Comparison of ENCODE assay signal across 12 cellular contexts in the genomic region with DNA sequence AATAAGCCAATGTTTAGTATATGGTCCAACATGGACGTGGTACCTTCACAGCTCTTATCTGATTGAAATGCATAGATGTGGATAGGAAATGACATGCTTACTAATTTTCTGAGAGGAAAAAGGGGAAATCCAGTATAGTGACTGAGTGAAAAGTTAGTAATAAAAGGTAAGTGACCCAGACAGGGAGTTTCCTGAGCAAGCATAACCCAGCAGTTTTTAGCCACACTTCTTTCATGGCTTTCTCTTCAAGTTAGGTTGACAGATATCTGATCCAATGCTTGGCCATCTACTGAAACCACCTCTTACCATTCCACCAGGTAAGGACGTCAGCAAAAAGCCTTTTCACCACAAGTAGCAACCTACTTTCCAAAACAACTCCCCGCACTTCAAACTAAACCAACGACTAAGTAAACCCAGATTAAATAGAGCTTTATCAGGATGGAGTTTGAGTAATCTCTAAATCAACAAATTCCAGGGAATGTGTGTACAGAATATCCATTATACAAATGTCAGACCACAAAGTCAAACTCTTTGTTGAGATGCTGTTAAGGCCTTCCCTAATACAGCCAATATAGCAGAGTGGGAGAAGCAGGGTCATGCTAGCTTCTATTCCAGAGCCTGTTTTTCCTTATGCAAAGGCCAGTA.
A peak's percentile ranks its signal among the peaks of the same experiment; 100 is the strongest.
DNase-seq lines count a peak whose midpoint lies in the region; ATAC-seq and TF ChIP-seq lines count a peak whose summit lies in the region.
"Had no signal": no experiment of that assay in that cellular context is flagged by ENCODE, and none has a peak within 500 bp of the region (broad histone marks: within the 10 kb centered on the region; RNA-seq: fewer than 3 reads in every experiment).

No MANE protein-coding gene starts in this region.

- ATAC-seq in GM21825 (IDR thresholded peaks at IDR 0.05; ENCODE audit: unreplicated experiment): peak; percentile 50
- peak; percentile 60 to 83 for ATAC-seq in stimulated activated naive B cell treated with anti-CD40 and anti-IgM and Interleukin-4, amounts not matched to agents 10 μg/mL and 1 μg/mL and 100 μg/mL, for 72 hours (replicated peaks)

- H3K9me3 Mint-ChIP-seq in stimulated activated naive B cell treated with anti-CD40 and anti-IgM and Interleukin-4, amounts not matched to agents 10 μg/mL and 1 μg/mL and 100 μg/mL, for 72 hours: no peaks in the 10 kb centered on the region
- H3K9me3 Mint-ChIP-seq: neural crest cell had no signal

- peaks cover 9 to 11% of the 10 kb centered on the region in 2 donors for H3K4me1 Mint-ChIP-seq in stimulated activated naive B cell treated with anti-CD40 and anti-IgM and Interleukin-4, amounts not matched to agents 10 μg/mL and 1 μg/mL and 100 μg/mL, for 72 hours
- H3K4me1 Mint-ChIP-seq: neural crest cell had no signal

- no peak overlapping the region for H3K4me3 Mint-ChIP-seq in stimulated activated naive B cell treated with anti-CD40 and anti-IgM and Interleukin-4, amounts not matched to agents 10 μg/mL and 1 μg/mL and 100 μg/mL, for 72 hours
- H3K4me3 Mint-ChIP-seq: neural crest cell had no signal

- no peak overlapping the region for H3K27ac Mint-ChIP-seq in stimulated activated naive B cell treated with anti-CD40 and anti-IgM and Interleukin-4, amounts not matched to agents 10 μg/mL and 1 μg/mL and 100 μg/mL, for 72 hours

- peak; percentile 34 for DNase-seq in stimulated activated CD4-positive, alpha-beta T cell treated with anti-CD3 and anti-CD28 coated beads, Interleukin-15, amount 100 ng/mL, for 24 hours
- no peak for DNase-seq in stimulated activated CD4-positive, alpha-beta T cell treated with anti-CD3 and anti-CD28 coated beads, Interleukin-4, amount 100 ng/mL, for 4 hours
- peak; percentile 38 to 43 for DNase-seq in NCI-H526 (lab: John Stamatoyannopoulos, UW)
- DNase-seq in stimulated activated naive B cell treated with anti-CD40 and anti-IgM and Interleukin-4, amounts not matched to agents 10 μg/mL and 1 μg/mL and 100 μg/mL, for 72 hours: no peak
- no peak for DNase-seq in WERI-Rb-1
- no peak for DNase-seq in 8988T
- no peak for DNase-seq in tibial artery
- DNase-seq: hippocampal formation, IMR-90 had no signal

- intact Hi-C loops in tibial artery (cut with DNase I; ENCODE audit: low total_unique reads): no loop called here

- H3K27ac ChIP-seq in WERI-Rb-1 (no peak overlapping the region), tibial artery (no peak overlapping the region)
- H3K27ac ChIP-seq: BLaER1 had no signal

- H3K27me3 Mint-ChIP-seq in stimulated activated naive B cell treated with anti-CD40 and anti-IgM and Interleukin-4, amounts not matched to agents 10 μg/mL and 1 μg/mL and 100 μg/mL, for 72 hours: peaks cover 0 to 5% of the 10 kb centered on the region in 2 donors

- H3K9me3 ChIP-seq in WERI-Rb-1 (ENCODE audit: severe bottlenecking): no peaks in the 10 kb centered on the region
- H3K9me3 ChIP-seq in tibial artery: no peaks in the 10 kb centered on the region
- H3K9me3 ChIP-seq: BLaER1 had no signal

- no peaks in the 10 kb centered on the region for H3K27me3 ChIP-seq in WERI-Rb-1 (ENCODE audit: insufficient read depth, low read depth, severe bottlenecking)
- no peaks in the 10 kb centered on the region for H3K27me3 ChIP-seq in tibial artery
- H3K27me3 ChIP-seq: BLaER1 had no signal

- H3K36me3 Mint-ChIP-seq in stimulated activated naive B cell treated with anti-CD40 and anti-IgM and Interleukin-4, amounts not matched to agents 10 μg/mL and 1 μg/mL and 100 μg/mL, for 72 hours: no peaks in the 10 kb centered on the region

- TF ChIP-seq CTCF in WERI-Rb-1 (IDR thresholded peaks at IDR 0.05; ENCODE audit: low read depth, low read length): no peak
- TF ChIP-seq CTCF in tibial artery (IDR thresholded peaks at IDR 0.05): no peak

- peaks cover 0 to 4% (median 0%) of the 10 kb centered on the region in 4 donors for H3K4me1 ChIP-seq in tibial artery
- H3K4me1 ChIP-seq: BLaER1 had no signal

- H3K36me3 ChIP-seq in WERI-Rb-1 (no peaks in the 10 kb centered on the region), tibial artery (no peaks in the 10 kb centered on the region)
- H3K36me3 ChIP-seq: BLaER1 had no signal

- H3K4me3 ChIP-seq in WERI-Rb-1 (ENCODE audit: low read depth, low read length): no peak overlapping the region
- H3K4me3 ChIP-seq in tibial artery: no peak overlapping the region
- H3K4me3 ChIP-seq: BLaER1 had no signal

Comparison
In these comparisons a context has a peak if more than half of its experiments do, and no peak if none do; other contexts are left out.
1. DNase-seq: peak in stimulated activated CD4-positive, alpha-beta T cell treated with anti-CD3 and anti-CD28 coated beads, Interleukin-15, amount 100 ng/mL, for 24 hours (single experiment) and NCI-H526 (2 of 2); none in stimulated activated CD4-positive, alpha-beta T cell treated with anti-CD3 and anti-CD28 coated beads, Interleukin-4, amount 100 ng/mL, for 4 hours (0 of 2), stimulated activated naive B cell treated with anti-CD40 and anti-IgM and Interleukin-4, amounts not matched to agents 10 μg/mL and 1 μg/mL and 100 μg/mL, for 72 hours (single experiment), WERI-Rb-1 (single experiment), 8988T (single experiment) and tibial artery (0 of 2).